11 cellular contexts compared by ENCODE assay signal in genomic region chr6:28206527-28207243, GRCh38. TPM values are rescaled to one million over a fixed set of nuclear protein-coding genes. Genes with fewer than 3 reads are reported as not detected.
DNase-seq lines count a peak whose midpoint lies in the region; ATAC-seq, FAIRE-seq and TF ChIP-seq lines count a peak whose summit lies in the region.
"Had no signal": no experiment of that assay in that cellular context is flagged by ENCODE, and none has a peak within 500 bp of the region (broad histone marks: within the 10 kb centered on the region; RNA-seq: fewer than 3 reads in every experiment).

No MANE protein-coding gene starts in this region.

- H3K4me1 Mint-ChIP-seq in neural progenitor cell: peaks cover 14% of the 10 kb centered on the region

- no peak for TF ChIP-seq EP300 in H1 (IDR thresholded peaks at IDR 0.05; ENCODE audit: borderline replicate concordance in 1 of 2, low read depth in 2 of 2, low read length in 2 of 2)
- no peak for TF ChIP-seq EP300 in tibial nerve (IDR thresholded peaks at IDR 0.05)

- H3K4ac ChIP-seq in H1 (replicated peaks; ENCODE audit: insufficient read length, low read depth, low read length): no peak overlapping the region

- no peak overlapping the region for H3K27ac Mint-ChIP-seq in neural progenitor cell

- H3K56ac ChIP-seq in H1 (replicated peaks; ENCODE audit: insufficient read length, low read depth, low read length): no peak overlapping the region

- TF ChIP-seq CTCF in H1 (IDR thresholded peaks at IDR 0.05; ENCODE audit: control extremely low read depth in 1 of 3, insufficient read depth in 1 of 3, low read depth in 1 of 3, low read length in 3 of 3) (no peak), neural progenitor cell (IDR thresholded peaks at IDR 0.05) (no peak), tibial nerve (IDR thresholded peaks at IDR 0.05) (no peak)

- peaks cover 24% of the 10 kb centered on the region for H3F3A ChIP-seq in neural progenitor cell (ENCODE audit: low read depth)

- no peak overlapping the region for H3K14ac ChIP-seq in H1 (ENCODE audit: insufficient read length)

- H3K18ac ChIP-seq in H1 (ENCODE audit: extremely low read depth, low read length): no peak overlapping the region

- no peak overlapping the region; a peak in 1 of 7 replicates for H3K9ac ChIP-seq in H1 (replicated peaks in 1 of 4; ENCODE audit: extremely low read depth in 1 of 4, low read depth in 3 of 4, low read length in 3 of 4)
- H3K9ac ChIP-seq in neural progenitor cell: no peak overlapping the region

- peaks cover 15% of the 10 kb centered on the region for H3K9me3 Mint-ChIP-seq in neural progenitor cell

- H4K8ac ChIP-seq in H1 (ENCODE audit: extremely low read depth, insufficient read depth, low read length): no peak overlapping the region

- H2AK5ac ChIP-seq in H1 (ENCODE audit: low read depth, low read length): no peak overlapping the region

- H2BK20ac ChIP-seq in H1 (ENCODE audit: low read length): no peak overlapping the region

- H2BK12ac ChIP-seq in H1 (ENCODE audit: low read depth, low read length): no peak overlapping the region

- no peak overlapping the region for H2BK5ac ChIP-seq in H1 (ENCODE audit: low read depth, low read length)

- H2BK120ac ChIP-seq in H1 (replicated peaks; ENCODE audit: low read depth, low read length): no peak overlapping the region

- H3K4me2 ChIP-seq in H1 (ENCODE audit: insufficient read depth in 1 of 2, low read depth in 2 of 2, low read length in 2 of 2): peak overlapping the region; percentile 81 to 96
- H3K4me2 ChIP-seq in neural progenitor cell: peak overlapping the region; percentile 70

- no peaks in the 10 kb centered on the region for H3K36me3 Mint-ChIP-seq in neural progenitor cell

- H3K27me3 Mint-ChIP-seq in neural progenitor cell (ENCODE audit: insufficient read depth, low read depth): peaks cover 49% of the 10 kb centered on the region

- no peaks in the 10 kb centered on the region for H3K36me3 ChIP-seq in MG63
- H3K36me3 ChIP-seq in H1 (ENCODE audit: control insufficient read depth in 2 of 4, insufficient read depth in 4 of 4, low read length in 3 of 4): no peaks in the 10 kb centered on the region
- no peaks in the 10 kb centered on the region for H3K36me3 ChIP-seq in neural progenitor cell
- no peaks in the 10 kb centered on the region for H3K36me3 ChIP-seq in tibial nerve
- H3K36me3 ChIP-seq: breast epithelium, sigmoid colon had no signal

- H4K91ac ChIP-seq in H1 (replicated peaks; ENCODE audit: insufficient read length, low read length): no peak overlapping the region

- CTCF ChIA-PET in H1 (lab: Charles Lee; ENCODE audit: partially characterized antibody): interaction anchor here (1.1 kb wide), 1 partner anchor 12 kb away, joined by 5 read pairs; no protein-coding TSS in a partner anchor

- POLR2A ChIA-PET in H1 (lab: Charles Lee; ENCODE audit: partially characterized antibody): interaction anchor here (1.3 to 1.4 kb wide), 2 partner anchors 43 to 129 kb away, joined by 3 read pairs; partner anchors contain the start of gene ZSCAN31

- H3K79me1 ChIP-seq in H1 (ENCODE audit: low read depth, low read length): no peaks in the 10 kb centered on the region

- peaks cover 12% of the 10 kb centered on the region for H3K23me2 ChIP-seq in H1 (ENCODE audit: low read depth, low read length)

- no peak overlapping the region for H2BK15ac ChIP-seq in H1 (ENCODE audit: low read length)

- H3K27ac ChIP-seq in H1 (ENCODE audit: low read depth, low read length): no peak overlapping the region
- no peak overlapping the region for H3K27ac ChIP-seq in neural progenitor cell
- no peak overlapping the region for H3K27ac ChIP-seq in tibial nerve
- H3K27ac ChIP-seq: breast epithelium, sigmoid colon had no signal

- peaks cover 0 to 2% (median 0%) of the 10 kb centered on the region in 4 experiments; a peak in 1 of 7 replicates for H3K4me1 ChIP-seq in H1 (replicated peaks in 1 of 4; ENCODE audit: control insufficient read depth in 3 of 4, insufficient read depth in 4 of 4, low read length in 3 of 4)
- H3K4me1 ChIP-seq in neural progenitor cell: peaks cover 3% of the 10 kb centered on the region
- H3K4me1 ChIP-seq in tibial nerve: peaks cover 0 to 18% (median 9%) of the 10 kb centered on the region in 4 donors
- H3K4me1 ChIP-seq: breast epithelium had no signal

- H3K79me2 ChIP-seq in H1 (ENCODE audit: control insufficient read depth in 1 of 2, insufficient read depth in 2 of 2, low read length in 2 of 2) (no peaks in the 10 kb centered on the region), neural progenitor cell (ENCODE audit: low read depth) (no peaks in the 10 kb centered on the region)

- H3K27me3 ChIP-seq in MG63 (no peaks in the 10 kb centered on the region), H1 (replicated peaks in 1 of 4; ENCODE audit: control insufficient read depth in 3 of 4, extremely low read depth in 1 of 4, insufficient read depth in 3 of 4, low read length in 3 of 4) (peaks cover 32 to 67% (median 53%) of the 10 kb centered on the region in 4 experiments), neural progenitor cell (peaks cover 98% of the 10 kb centered on the region), tibial nerve (peaks cover 0 to 80% of the 10 kb centered on the region in 2 donors)

- TF ChIP-seq POLR2A in H1 (IDR thresholded peaks at IDR 0.05; ENCODE audit: control extremely low read depth in 1 of 2, low read depth in 2 of 2, low read length in 2 of 2) (no peak), tibial nerve (IDR thresholded peaks at IDR 0.05) (no peak)

- H4K20me1 ChIP-seq in H1 (replicated peaks in 1 of 2; ENCODE audit: control insufficient read depth in 1 of 2, insufficient read depth in 2 of 2, low read length in 2 of 2) (peaks cover 0 to 1% of the 10 kb centered on the region in 2 experiments), neural progenitor cell (ENCODE audit: low read depth) (no peaks in the 10 kb centered on the region)

- WGBS in H1 (ENCODE audit: extremely low coverage in 1 of 2, insufficient coverage in 1 of 2, insufficient read length in 1 of 2, insufficient replicate concordance in 2 of 2, low coverage in 1 of 2, low lambda C conversion rate in 2 of 2, missing lambda C conversion rate in 1 of 2), 2 experiments: 28% methylated on average over 10 of the region's 10 CpGs; no CpG with 5 or more reads in 1 of the 2 experiments
- WGBS in tibial nerve, 2 donors: 22 to 25% methylated on average over 10 of the region's 10 CpGs

- FAIRE-seq in H1 (lab: Jason Lieb, UNC): peak; percentile 24
- FAIRE-seq: GM18507 had no signal

- no peaks in the 10 kb centered on the region for H3K9me3 ChIP-seq in MG63
- H3K9me3 ChIP-seq in H1 (ENCODE audit: insufficient read depth in 2 of 2, low read depth in 1 of 2, low read length in 1 of 2): no peaks in the 10 kb centered on the region
- H3K9me3 ChIP-seq in neural progenitor cell (ENCODE audit: low read depth): no peaks in the 10 kb centered on the region
- peaks cover 0 to 16% (median 0%) of the 10 kb centered on the region in 4 donors for H3K9me3 ChIP-seq in tibial nerve

- peak overlapping the region; percentile 97; the same call in 1 of the 2 replicates for H2AFZ ChIP-seq in H1 (ENCODE audit: low read length)
- peak overlapping the region; percentile 74 for H2AFZ ChIP-seq in neural progenitor cell (replicated peaks)

- H3K4me3 Mint-ChIP-seq in neural progenitor cell: peak overlapping the region; percentile 92

- no peak overlapping the region for H4K5ac ChIP-seq in H1 (ENCODE audit: insufficient read length, low read depth, low read length)

- TF ChIP-seq RAD21 in H1 (IDR thresholded peaks at IDR 0.05 in 1 of 2, conservative IDR thresholded peaks at IDR 0.05 in 1 of 2; ENCODE audit: low read depth in 2 of 2, low read length in 2 of 2): no peak

- ATAC-seq in GM19455 (IDR thresholded peaks at IDR 0.05; ENCODE audit: unreplicated experiment) (no peak), GM19395 (IDR thresholded peaks at IDR 0.05; ENCODE audit: unreplicated experiment) (no peak)

- DNase-seq in EH (ENCODE audit: low read depth) (peak; percentile 7), MG63 (peak; percentile 26), H1 (ENCODE audit: low read depth in 1 of 2, low spot score in 2 of 2) (no peak), neural progenitor cell (ENCODE audit: low spot score) (peak; percentile 54), NOMO-1 treated with DMSO at 0.1 percent for 48 hours (lab: John Stamatoyannopoulos, UW; ENCODE audit: unreplicated experiment) (no peak), tibial nerve (ENCODE audit: low spot score in 2 of 2) (no peak)
- DNase-seq: sigmoid colon had no signal

- H3K4me3 ChIP-seq in MG63 (peak overlapping the region; percentile 50), H1 (ENCODE audit: extremely low read depth in 1 of 4, insufficient read depth in 2 of 4, low read depth in 3 of 4, low read length in 4 of 4) (peak overlapping the region; percentile 31 to 71 (median 60); a peak in 7 of 8 replicates), neural progenitor cell (peak overlapping the region; percentile 40), tibial nerve (peak overlapping the region in 1 of 4 donors; percentile 33)

- H3K23ac ChIP-seq in H1 (ENCODE audit: insufficient read length): no peak overlapping the region

RNA-seq across cellular contexts. Expression of gene ZSCAN9, which starts 18.4 kb away (rescaled TPM):
- total RNA-seq in MG63 (2014; rRNA removed; shearing (Covaris generic); ENCODE audit: low replicate concordance): 3.1 and 6.8 TPM in 2 replicates
- total RNA-seq in H1 (2021; fragmentation: NEBNext Ultra II Directional; extraction: Animal tissue kit (Norgen Biotek cat#: 25700)): 13.1 and 13.6 TPM in 2 replicates
- polyA plus RNA-seq in H1 (2011; rRNA removed): 7.0 and 10.8 TPM in 2 replicates
- 13.0 TPM for polyA plus RNA-seq in H1 (2011; cell fraction: cytosol; rRNA removed)
- 9.5 TPM for polyA plus RNA-seq in H1 (2011; cell fraction: nucleus; rRNA removed)
- 11.4 to 15.0 TPM (median 13.3 TPM) in 4 replicates for polyA plus RNA-seq in H1 (2012, experiment 1 of 2)
- 4.4 TPM for polyA plus RNA-seq in H1 (2012, experiment 2 of 2)
- polyA plus RNA-seq in H1 (2013, experiment 1 of 2): 8.7 TPM
- polyA plus RNA-seq in H1 (2013, experiment 2 of 2): 8.4 TPM
- 19.4 and 23.1 TPM in 2 replicates for polyA minus RNA-seq in H1 (2011; rRNA and poly(A)+ RNA removed)
- polyA minus RNA-seq in H1 (2011; cell fraction: cytosol; rRNA and poly(A)+ RNA removed): 7.6 TPM
- polyA minus RNA-seq in H1 (2011; cell fraction: nucleus; rRNA and poly(A)+ RNA removed): 25.3 TPM
- total RNA-seq in neural progenitor cell (ENCODE audit: low replicate concordance) (34.6 and 34.7 TPM in 2 replicates), tibial nerve (10 to 100 TPM; 11.9 to 22.2 (median 14.2) TPM)

RNA-seq across cellular contexts. Expression of gene ZKSCAN4, which starts 45.4 kb away (rescaled TPM):
- total RNA-seq in MG63 (2014; rRNA removed; shearing (Covaris generic); ENCODE audit: low replicate concordance): 0.59 and 2.6 TPM in 2 replicates
- 6.6 TPM in 2 replicates for total RNA-seq in H1 (2021; fragmentation: NEBNext Ultra II Directional; extraction: Animal tissue kit (Norgen Biotek cat#: 25700))
- 1.4 and 2.2 TPM in 2 replicates for polyA plus RNA-seq in H1 (2011; rRNA removed)
- polyA plus RNA-seq in H1 (2011; cell fraction: cytosol; rRNA removed): 3.5 TPM
- polyA plus RNA-seq in H1 (2011; cell fraction: nucleus; rRNA removed): 2.0 TPM
- polyA plus RNA-seq in H1 (2012, experiment 1 of 2): 4.5 to 5.3 TPM (median 5.1 TPM) in 4 replicates
- 2.3 TPM for polyA plus RNA-seq in H1 (2012, experiment 2 of 2)
- polyA plus RNA-seq in H1 (2013, experiment 1 of 2): 3.6 TPM
- polyA plus RNA-seq in H1 (2013, experiment 2 of 2): 3.6 TPM
- polyA minus RNA-seq in H1 (2011; rRNA and poly(A)+ RNA removed): 4.6 and 6.2 TPM in 2 replicates
- 3.7 TPM for polyA minus RNA-seq in H1 (2011; cell fraction: cytosol; rRNA and poly(A)+ RNA removed)
- polyA minus RNA-seq in H1 (2011; cell fraction: nucleus; rRNA and poly(A)+ RNA removed): 2.9 TPM
- 5.9 and 9.8 TPM in 2 replicates for total RNA-seq in neural progenitor cell (ENCODE audit: low replicate concordance)
- total RNA-seq in tibial nerve: 1 to 10 TPM; 3.5 to 9.2 (median 7.3) TPM

RNA-seq across cellular contexts. Expression of gene NKAPL, which starts 52.4 kb away (rescaled TPM):
- not detected in 2 replicates for total RNA-seq in MG63 (2014; rRNA removed; shearing (Covaris generic); ENCODE audit: low replicate concordance)
- not detected in 2 replicates for total RNA-seq in H1 (2021; fragmentation: NEBNext Ultra II Directional; extraction: Animal tissue kit (Norgen Biotek cat#: 25700))
- 0.05 and 0.08 TPM in 2 replicates for polyA plus RNA-seq in H1 (2011; rRNA removed)
- 0.08 TPM for polyA plus RNA-seq in H1 (2011; cell fraction: cytosol; rRNA removed)
- 0.06 TPM for polyA plus RNA-seq in H1 (2011; cell fraction: nucleus; rRNA removed)
- polyA plus RNA-seq in H1 (2012, experiment 1 of 2): 0.13 to 0.35 TPM in 2 of 4 replicates, not detected in the others
- not detected for polyA plus RNA-seq in H1 (2012, experiment 2 of 2)
- polyA plus RNA-seq in H1 (2013, experiment 1 of 2): 0.04 TPM
- 0.09 TPM for polyA plus RNA-seq in H1 (2013, experiment 2 of 2)
- 0.22 TPM in 1 of 2 replicates, not detected in the other for polyA minus RNA-seq in H1 (2011; rRNA and poly(A)+ RNA removed)
- not detected for polyA minus RNA-seq in H1 (2011; cell fraction: cytosol; rRNA and poly(A)+ RNA removed)
- polyA minus RNA-seq in H1 (2011; cell fraction: nucleus; rRNA and poly(A)+ RNA removed): not detected
- not detected in 2 replicates for total RNA-seq in neural progenitor cell (ENCODE audit: low replicate concordance)
- 1 to 10 TPM; 1.2 to 4.2 (median 1.8) TPM for total RNA-seq in tibial nerve

Comparison
In these comparisons a context has a peak if more than half of its experiments do, and no peak if none do; other contexts are left out.
1. DNase-seq: peak in EH (single experiment), MG63 (single experiment) and neural progenitor cell (single experiment); none in H1 (0 of 2), NOMO-1 treated with DMSO at 0.1 percent for 48 hours (single experiment) and tibial nerve (0 of 2).